28 cellular contexts compared by ENCODE assay signal in genomic region chr2:240478346-240479110, GRCh38. TPM values are rescaled to one million over a fixed set of nuclear protein-coding genes. Genes with fewer than 3 reads are reported as not detected.
DNase-seq lines count a peak whose midpoint lies in the region; ATAC-seq and TF ChIP-seq lines count a peak whose summit lies in the region.
"Had no signal": no experiment of that assay in that cellular context is flagged by ENCODE, and none has a peak within 500 bp of the region (broad histone marks: within the 10 kb centered on the region; RNA-seq: fewer than 3 reads in every experiment).

No MANE protein-coding gene starts in this region.

- TF ChIP-seq RAD21 in SK-N-SH (IDR thresholded peaks at IDR 0.05; ENCODE audit: low read length) = no peak

- peaks cover 3% of the 10 kb centered on the region for H3F3A ChIP-seq in SK-N-SH (replicated peaks; ENCODE audit: insufficient read depth)

- no peaks in the 10 kb centered on the region for H3K79me2 ChIP-seq in SK-N-SH (ENCODE audit: insufficient read depth)
- no peaks in the 10 kb centered on the region for H3K79me2 ChIP-seq in osteoblast (ENCODE audit: insufficient read depth, low read length)

- 82% methylated on average over 17 of the region's 21 CpGs for WGBS in SK-N-SH (ENCODE audit: low lambda C conversion rate)
- WGBS in endodermal cell (ENCODE audit: insufficient coverage in 1 of 2, insufficient read length in 1 of 2), 2 experiments = 91 to 94% methylated on average over 13 to 21 of the region's 21 CpGs

- H4K20me1 ChIP-seq in SK-N-SH (ENCODE audit: insufficient read depth) = no peaks in the 10 kb centered on the region
- H4K20me1 ChIP-seq in BLaER1 treated with 17β-estradiol and CSF1 and Interleukin-3, amounts not matched to agents 10 nM and 100 nM = no peaks in the 10 kb centered on the region; a peak in 1 of 22 replicates
- H4K20me1 ChIP-seq in osteoblast (ENCODE audit: insufficient read depth, low read length) = no peaks in the 10 kb centered on the region

- H3K4me1 Mint-ChIP-seq in endodermal cell = no peaks in the 10 kb centered on the region
- H3K4me1 Mint-ChIP-seq in CD4-positive, alpha-beta memory T cell = peaks cover 0 to 3% (median 0%) of the 10 kb centered on the region in 4 donors
- H3K4me1 Mint-ChIP-seq: CD8-positive, alpha-beta memory T cell had no signal

- peak; percentile 6 for DNase-seq in SK-N-SH
- peak; percentile 24 for DNase-seq in endodermal cell
- peak; percentile 46 for DNase-seq in osteoblast (ENCODE audit: insufficient read length, low spot score, missing footprints)
- no peak for DNase-seq in CD4-positive, alpha-beta memory T cell
- no peak for DNase-seq in OCI-M1 (lab: John Stamatoyannopoulos, UW)
- no peak for DNase-seq in BE2C
- DNase-seq: activated CD4-positive, alpha-beta T cell treated with anti-CD3 and anti-CD28 coated beads, Interleukin-2, amount 50 U/mL, for 48 hours; activated gamma-delta T cell treated with Interleukin-2 at 50 U/mL for 16 hours; brain microvascular endothelial cell; DMS 273 treated with DMSO at 0.1 percent for 48 hours; effector CD4-positive, alpha-beta T cell; mammary epithelial cell; NCI-H1105; NCI-H2029 treated with DMSO at 0.1 percent for 48 hours; NCI-H526; nephron progenitor cell; SHP77 treated with DMSO at 0.1 percent for 48 hours; SW 1271; T-helper 9 cell had no signal

- H3K27ac ChIP-seq in SK-N-SH (ENCODE audit: low read depth in 2 of 2, low read length in 1 of 2) = no peak overlapping the region
- peak overlapping the region in 9 of 11 experiments; percentile 41 to 86 (median 76); a peak in 17 of 22 replicates for H3K27ac ChIP-seq in BLaER1 treated with 17β-estradiol and CSF1 and Interleukin-3, amounts not matched to agents 10 nM and 100 nM
- no peak overlapping the region for H3K27ac ChIP-seq in endodermal cell (ENCODE audit: low read depth, low read length)
- no peak overlapping the region for H3K27ac ChIP-seq in osteoblast (ENCODE audit: low read depth, low read length)
- no peak overlapping the region for H3K27ac ChIP-seq in CD4-positive, alpha-beta memory T cell (ENCODE audit: low read depth, low read length)
- H3K27ac ChIP-seq: 22Rv1, brain microvascular endothelial cell, epithelial cell of prostate, heart left ventricle, sigmoid colon had no signal

- H3K4me2 ChIP-seq in SK-N-SH (no peak overlapping the region), osteoblast (ENCODE audit: insufficient read depth, low read length) (no peak overlapping the region)
- H3K4me2 ChIP-seq in BLaER1 treated with 17β-estradiol and CSF1 and Interleukin-3, amounts not matched to agents 10 nM and 100 nM = peak overlapping the region in 10 of 11 experiments; percentile 22 to 66 (median 58); a peak in 17 of 22 replicates

- H3K9ac ChIP-seq in SK-N-SH = no peak overlapping the region
- H3K9ac ChIP-seq in BLaER1 treated with 17β-estradiol and CSF1 and Interleukin-3, amounts not matched to agents 10 nM and 100 nM = peak overlapping the region in 6 of 11 experiments; percentile 21 to 54 (median 28); a peak in 4 of 22 replicates
- H3K9ac ChIP-seq in endodermal cell (ENCODE audit: extremely low read depth, low read length, poor library complexity, severe bottlenecking) = no peak overlapping the region

- H3K9me2 ChIP-seq in SK-N-SH = no peaks in the 10 kb centered on the region

- TF ChIP-seq CTCF in SK-N-SH (IDR thresholded peaks at IDR 0.05) (no peak), endodermal cell (conservative IDR thresholded peaks at IDR 0.05) (no peak), osteoblast (IDR thresholded peaks at IDR 0.05; ENCODE audit: extremely low read depth, low read depth, low read length) (no peak), BE2C (IDR thresholded peaks at IDR 0.05; ENCODE audit: low read depth, low read length) (no peak)

- H3K9me3 ChIP-seq in SK-N-SH = peaks cover 9% of the 10 kb centered on the region; the same call in 1 of the 2 replicates
- H3K9me3 ChIP-seq in BLaER1 treated with 17β-estradiol and CSF1 and Interleukin-3, amounts not matched to agents 10 nM and 100 nM (replicated peaks in 1 of 11) = peaks cover 46 to 62% (median 54%) of the 10 kb centered on the region in 11 experiments
- H3K9me3 ChIP-seq in endodermal cell (ENCODE audit: control insufficient read depth, low read length) = peaks cover 14% of the 10 kb centered on the region
- H3K9me3 ChIP-seq in osteoblast (ENCODE audit: low read depth, low read length) = no peaks in the 10 kb centered on the region
- peaks cover 0 to 3% of the 10 kb centered on the region in 2 donors for H3K9me3 ChIP-seq in CD4-positive, alpha-beta memory T cell (ENCODE audit: control insufficient read depth in 1 of 2, low read length in 2 of 2)
- H3K9me3 ChIP-seq in BE2C = no peaks in the 10 kb centered on the region
- H3K9me3 ChIP-seq: sigmoid colon had no signal

- H3K27ac Mint-ChIP-seq in endodermal cell = no peak overlapping the region
- no peak overlapping the region for H3K27ac Mint-ChIP-seq in CD4-positive, alpha-beta memory T cell
- H3K27ac Mint-ChIP-seq: CD8-positive, alpha-beta memory T cell; nephron progenitor cell; stimulated activated naive CD8-positive, alpha-beta T cell treated with anti-CD3 and anti-CD28 coated beads, Interleukin-15, Interleukin-2, amounts not matched to agents 100 ng/mL and 50 ng/mL, for 24 hours had no signal

- H3K36me3 ChIP-seq in SK-N-SH (replicated peaks in 1 of 2; ENCODE audit: control insufficient read depth in 1 of 2, insufficient read depth in 2 of 2, low read length in 1 of 2) (no peaks in the 10 kb centered on the region), endodermal cell (ENCODE audit: control insufficient read depth, insufficient read depth, low read length) (no peaks in the 10 kb centered on the region), osteoblast (ENCODE audit: insufficient read depth, low read length) (no peaks in the 10 kb centered on the region), BE2C (no peaks in the 10 kb centered on the region)
- peaks cover 12 to 71% (median 42%) of the 10 kb centered on the region in 11 experiments; a peak in 21 of 22 replicates for H3K36me3 ChIP-seq in BLaER1 treated with 17β-estradiol and CSF1 and Interleukin-3, amounts not matched to agents 10 nM and 100 nM
- H3K36me3 ChIP-seq in CD4-positive, alpha-beta memory T cell (ENCODE audit: insufficient read depth, low read length) = no peaks in the 10 kb centered on the region
- H3K36me3 ChIP-seq: brain microvascular endothelial cell, heart left ventricle, sigmoid colon had no signal

- H2AFZ ChIP-seq in SK-N-SH (ENCODE audit: low read depth) (no peak overlapping the region), osteoblast (ENCODE audit: low read length) (no peak overlapping the region)

- peaks cover 8% of the 10 kb centered on the region for H3K27me3 Mint-ChIP-seq in endodermal cell (ENCODE audit: insufficient read depth)
- no peaks in the 10 kb centered on the region for H3K27me3 Mint-ChIP-seq in CD4-positive, alpha-beta memory T cell
- H3K27me3 Mint-ChIP-seq: stimulated activated naive CD8-positive, alpha-beta T cell treated with anti-CD3 and anti-CD28 coated beads, Interleukin-15, Interleukin-2, amounts not matched to agents 100 ng/mL and 50 ng/mL, for 24 hours had no signal

- H3K4me1 ChIP-seq in SK-N-SH (ENCODE audit: control insufficient read depth in 1 of 2, insufficient read depth in 2 of 2, low read depth in 1 of 2, low read length in 1 of 2) (no peaks in the 10 kb centered on the region), endodermal cell (ENCODE audit: control insufficient read depth, insufficient read depth, low read length) (no peaks in the 10 kb centered on the region), osteoblast (ENCODE audit: insufficient read depth, low read length) (no peaks in the 10 kb centered on the region), BE2C (no peaks in the 10 kb centered on the region)
- peaks cover 16 to 25% (median 21%) of the 10 kb centered on the region in 10 experiments for H3K4me1 ChIP-seq in BLaER1 treated with 17β-estradiol and CSF1 and Interleukin-3, amounts not matched to agents 10 nM and 100 nM
- H3K4me1 ChIP-seq in CD4-positive, alpha-beta memory T cell (ENCODE audit: insufficient read depth, low read length) = no peaks in the 10 kb centered on the region
- H3K4me1 ChIP-seq: heart left ventricle, sigmoid colon had no signal

- CTCF ChIA-PET in SK-N-SH (lab: Yijun Ruan, JAX) = interaction anchor here (1.2 kb wide), 1 partner anchor 18 kb away, joined by 5 read pairs; no protein-coding TSS in a partner anchor
- CTCF ChIA-PET in CD4-positive, alpha-beta memory T cell (lab: Charles Lee; ENCODE audit: partially characterized antibody) = no interaction called here

- TF ChIP-seq EP300 in SK-N-SH (IDR thresholded peaks at IDR 0.05; ENCODE audit: borderline replicate concordance in 1 of 2, low read depth in 1 of 2, low read length in 1 of 2) = no peak

- no peak overlapping the region for H3K4me3 Mint-ChIP-seq in endodermal cell
- no peak overlapping the region for H3K4me3 Mint-ChIP-seq in CD4-positive, alpha-beta memory T cell
- H3K4me3 Mint-ChIP-seq: nephron progenitor cell; stimulated activated naive CD8-positive, alpha-beta T cell treated with anti-CD3 and anti-CD28 coated beads, Interleukin-15, Interleukin-2, amounts not matched to agents 100 ng/mL and 50 ng/mL, for 24 hours had no signal

- POLR2A ChIA-PET in SK-N-SH (lab: Yijun Ruan, JAX) = no interaction called here
- POLR2A ChIA-PET in CD4-positive, alpha-beta memory T cell (lab: Charles Lee; ENCODE audit: partially characterized antibody) = no interaction called here

- ATAC-seq in SK-N-SH treated with all-trans-retinoic acid at 6 μM for 48 hours = no peak
- ATAC-seq: Panc1 had no signal

- H3K9me3 Mint-ChIP-seq in endodermal cell = peaks cover 5% of the 10 kb centered on the region
- H3K9me3 Mint-ChIP-seq in CD4-positive, alpha-beta memory T cell = peaks cover 0 to 24% (median 14%) of the 10 kb centered on the region in 8 donors

- H3K27me3 ChIP-seq in SK-N-SH (ENCODE audit: insufficient read depth) (no peaks in the 10 kb centered on the region), endodermal cell (ENCODE audit: control insufficient read depth, insufficient read depth, low read length, poor library complexity, severe bottlenecking) (no peaks in the 10 kb centered on the region), osteoblast (ENCODE audit: insufficient read depth, low read length) (no peaks in the 10 kb centered on the region), BE2C (no peaks in the 10 kb centered on the region)
- no peaks in the 10 kb centered on the region for H3K27me3 ChIP-seq in BLaER1 treated with 17β-estradiol and CSF1 and Interleukin-3, amounts not matched to agents 10 nM and 100 nM
- H3K27me3 ChIP-seq in CD4-positive, alpha-beta memory T cell (ENCODE audit: insufficient read depth, low read length) = no peaks in the 10 kb centered on the region
- H3K27me3 ChIP-seq: brain microvascular endothelial cell, heart left ventricle, sigmoid colon had no signal

- no peak overlapping the region for H3K4me3 ChIP-seq in SK-N-SH (ENCODE audit: low read depth in 2 of 2, low read length in 1 of 2)
- H3K4me3 ChIP-seq in BLaER1 treated with 17β-estradiol and CSF1 and Interleukin-3, amounts not matched to agents 10 nM and 100 nM = peak overlapping the region in 5 of 10 experiments; percentile 23 to 46 (median 31); a peak in 6 of 20 replicates
- H3K4me3 ChIP-seq in endodermal cell (ENCODE audit: low read length) = no peak overlapping the region
- no peak overlapping the region for H3K4me3 ChIP-seq in osteoblast (ENCODE audit: insufficient read depth, low read length)
- no peak overlapping the region for H3K4me3 ChIP-seq in CD4-positive, alpha-beta memory T cell (ENCODE audit: low read length in 2 of 2)
- no peak overlapping the region for H3K4me3 ChIP-seq in BE2C (ENCODE audit: low read depth, low read length)
- H3K4me3 ChIP-seq: heart left ventricle, sigmoid colon had no signal

- no peaks in the 10 kb centered on the region for H3K36me3 Mint-ChIP-seq in endodermal cell (ENCODE audit: low read depth)
- H3K36me3 Mint-ChIP-seq in CD4-positive, alpha-beta memory T cell = peaks cover 13 to 29% of the 10 kb centered on the region in 2 donors

- intact Hi-C loops in CD4-positive, alpha-beta memory T cell (cut with micrococcal nuclease) = no loop called here

RNA-seq across cellular contexts. Expression of gene GPC1, which starts 43.1 kb away (rescaled TPM):
- polyA plus RNA-seq in SK-N-SH (2012; rRNA removed) = 49.0 and 65.5 TPM in 2 replicates
- polyA plus RNA-seq in SK-N-SH (2012; cell fraction: cytosol; rRNA removed) = 25.9 and 50.4 TPM in 2 replicates
- polyA plus RNA-seq in SK-N-SH (2012; cell fraction: nucleus; rRNA removed) = 183 TPM in 2 replicates
- total RNA-seq in endodermal cell (10 to 100 TPM; 37.8 to 69.7 TPM), osteoblast (44.8 and 54.3 TPM in 2 replicates)
- polyA plus RNA-seq in endodermal cell (2013, experiment 1 of 2) = 55.9 TPM
- 56.9 TPM for polyA plus RNA-seq in endodermal cell (2013, experiment 2 of 2)
- total RNA-seq in CD4-positive, alpha-beta memory T cell = 1 to 10 TPM; 1.1 to 1.2 TPM
- polyA plus RNA-seq in CD4-positive, alpha-beta memory T cell = under 1 TPM; 0.14 to 0.65 TPM
- 46.0 TPM for polyA plus RNA-seq in BE2C (2012; ENCODE audit: insufficient read depth, insufficient read length, low read depth)

Comparison
In these comparisons a context has a peak if more than half of its experiments do, and no peak if none do; other contexts are left out.
1. DNase-seq: peak in SK-N-SH (single experiment), endodermal cell (single experiment) and osteoblast (single experiment); none in CD4-positive, alpha-beta memory T cell (0 of 5), OCI-M1 (single experiment) and BE2C (single experiment).
2. H3K27ac ChIP-seq: peak in BLaER1 treated with 17β-estradiol and CSF1 and Interleukin-3, amounts not matched to agents 10 nM and 100 nM (9 of 11); none in SK-N-SH (0 of 2), endodermal cell (single experiment), osteoblast (single experiment) and CD4-positive, alpha-beta memory T cell (single experiment).
3. H3K4me2 ChIP-seq: peak in BLaER1 treated with 17β-estradiol and CSF1 and Interleukin-3, amounts not matched to agents 10 nM and 100 nM (10 of 11); none in SK-N-SH (single experiment) and osteoblast (single experiment).
4. H3K9ac ChIP-seq: peak in BLaER1 treated with 17β-estradiol and CSF1 and Interleukin-3, amounts not matched to agents 10 nM and 100 nM (6 of 11); none in SK-N-SH (single experiment) and endodermal cell (single experiment).
5. RNA of gene GPC1, which starts 43.1 kb away (total RNA-seq): 37.8 to 69.7 TPM in endodermal cell and 44.8 to 54.3 TPM in osteoblast; 1.1 to 1.2 TPM in CD4-positive, alpha-beta memory T cell; every median in the first group is over 10 times any median in the second.